13 cellular contexts compared by ENCODE assay signal in genomic region chr6:110881929-110882629, GRCh38. TPM values are rescaled to one million over a fixed set of nuclear protein-coding genes. Genes with fewer than 3 reads are reported as not detected.
DNase-seq lines count a peak whose midpoint lies in the region; ATAC-seq and TF ChIP-seq lines count a peak whose summit lies in the region.
"Had no signal": no experiment of that assay in that cellular context is flagged by ENCODE, and none has a peak within 500 bp of the region (broad histone marks: within the 10 kb centered on the region; RNA-seq: fewer than 3 reads in every experiment).

No MANE protein-coding gene starts in this region.

- no peak for DNase-seq in activated T-cell treated with anti-CD3 and anti-CD28 coated beads, Interleukin-2, amount 50 U/mL, for 72 hours
- DNase-seq in activated T-cell treated with anti-CD3 and anti-CD28 coated beads, Interleukin-2, amount 50 U/mL, for 1 hour: no peak
- DNase-seq in SK-N-MC (ENCODE audit: low read depth, low spot score): no peak
- DNase-seq in fibroblast of pulmonary artery (ENCODE audit: low read depth): peak; percentile 33
- DNase-seq in smooth muscle cell (lab: John Stamatoyannopoulos, UW; ENCODE audit: unreplicated experiment): no peak
- no peak for DNase-seq in sigmoid colon
- no peak for DNase-seq in T-helper 1 cell
- DNase-seq in UCSD-AML1 (lab: John Stamatoyannopoulos, UW; ENCODE audit: unreplicated experiment): no peak
- DNase-seq: hippocampal formation; NCI-H2171 treated with DMSO at 0.1 percent for 48 hours; stimulated activated CD4-positive, alpha-beta T cell treated with anti-CD3 and anti-CD28 coated beads, Interleukin-15, amount 100 ng/mL, for 24 hours had no signal

- peak overlapping the region; percentile 95 for H3K27ac Mint-ChIP-seq in activated T-cell treated with anti-CD3 and anti-CD28 coated beads, Interleukin-2, amount 50 U/mL, for 72 hours

- peak in 1 of 2 donors; percentile 37 for ATAC-seq in activated T-cell treated with anti-CD3 and anti-CD28 coated beads, Interleukin-2, amount 50 U/mL, for 72 hours (replicated peaks in 1 of 2)

- H3K4me3 Mint-ChIP-seq in activated T-cell treated with anti-CD3 and anti-CD28 coated beads, Interleukin-2, amount 50 U/mL, for 72 hours: peak overlapping the region; percentile 54 to 83

- H3K4me1 Mint-ChIP-seq in activated T-cell treated with anti-CD3 and anti-CD28 coated beads, Interleukin-2, amount 50 U/mL, for 72 hours (ENCODE audit: low read depth): peaks cover 97% of the 10 kb centered on the region

- H3K27ac ChIP-seq in SK-N-MC (peak overlapping the region; percentile 67), smooth muscle cell (ENCODE audit: low read depth) (peak overlapping the region; percentile 33), sigmoid colon (no peak overlapping the region)
- H3K27ac ChIP-seq: coronary artery, SJSA1 had no signal

- TF ChIP-seq POLR2A in sigmoid colon (IDR thresholded peaks at IDR 0.05): no peak

- peaks cover 2 to 5% of the 10 kb centered on the region in 2 donors for H3K36me3 Mint-ChIP-seq in activated T-cell treated with anti-CD3 and anti-CD28 coated beads, Interleukin-2, amount 50 U/mL, for 72 hours (ENCODE audit: insufficient read depth in 2 of 2)

- peak overlapping the region; percentile 28; the same call in 1 of the 2 replicates for H3K4me3 ChIP-seq in SK-N-MC
- H3K4me3 ChIP-seq in fibroblast of pulmonary artery (replicated peaks; ENCODE audit: low read depth, low read length): no peak overlapping the region
- H3K4me3 ChIP-seq in smooth muscle cell: no peak overlapping the region
- H3K4me3 ChIP-seq in sigmoid colon: no peak overlapping the region
- H3K4me3 ChIP-seq: coronary artery, SJSA1 had no signal

- H4K20me1 ChIP-seq in smooth muscle cell (ENCODE audit: low read depth): peaks cover 100% of the 10 kb centered on the region

- H3K4me1 ChIP-seq in smooth muscle cell (ENCODE audit: low read depth): peaks cover 42% of the 10 kb centered on the region
- peaks cover 0 to 81% (median 64%) of the 10 kb centered on the region in 4 donors for H3K4me1 ChIP-seq in sigmoid colon

- H3K9me3 ChIP-seq in SK-N-MC (ENCODE audit: low read depth, low read length) (no peaks in the 10 kb centered on the region), smooth muscle cell (replicated peaks; ENCODE audit: low read depth) (no peaks in the 10 kb centered on the region), sigmoid colon (no peaks in the 10 kb centered on the region)
- H3K9me3 ChIP-seq: SJSA1 had no signal

- peaks cover 100% of the 10 kb centered on the region for H3K79me2 ChIP-seq in smooth muscle cell (ENCODE audit: low read depth)

- H3K27me3 Mint-ChIP-seq in activated T-cell treated with anti-CD3 and anti-CD28 coated beads, Interleukin-2, amount 50 U/mL, for 72 hours (ENCODE audit: low read depth): no peaks in the 10 kb centered on the region

- H3K36me3 ChIP-seq in SK-N-MC (ENCODE audit: insufficient read depth, low read length) (peaks cover 29% of the 10 kb centered on the region), smooth muscle cell (ENCODE audit: low read depth) (no peaks in the 10 kb centered on the region), sigmoid colon (no peaks in the 10 kb centered on the region)

- H3K27me3 ChIP-seq in smooth muscle cell (ENCODE audit: low read depth) (no peaks in the 10 kb centered on the region), sigmoid colon (no peaks in the 10 kb centered on the region)
- H3K27me3 ChIP-seq: SJSA1 had no signal

- TF ChIP-seq EP300 in sigmoid colon (IDR thresholded peaks at IDR 0.05): no peak

- intact Hi-C loops in sigmoid colon (cut with DNase I): no loop called here

- peak overlapping the region; percentile 49 for H3K4me2 ChIP-seq in smooth muscle cell

- H3K9ac ChIP-seq in SK-N-MC (ENCODE audit: insufficient read length) (no peak overlapping the region), smooth muscle cell (ENCODE audit: low read depth) (no peak overlapping the region)

- TF ChIP-seq CTCF in fibroblast of pulmonary artery (IDR thresholded peaks at IDR 0.05; ENCODE audit: low read length, missing control alignments) (no peak), smooth muscle cell (IDR thresholded peaks at IDR 0.05; ENCODE audit: borderline replicate concordance, insufficient read depth, poor library complexity, severe bottlenecking) (no peak), sigmoid colon (IDR thresholded peaks at IDR 0.05) (no peak)

- no peaks in the 10 kb centered on the region for H3F3A ChIP-seq in smooth muscle cell (ENCODE audit: low read depth)

- WGBS in smooth muscle cell (ENCODE audit: low lambda C conversion rate): 56% methylated on average over 4 of the region's 4 CpGs
- WGBS in sigmoid colon, 2 donors: 43 to 57% methylated on average over 4 of the region's 4 CpGs

- H3K9me3 Mint-ChIP-seq in activated T-cell treated with anti-CD3 and anti-CD28 coated beads, Interleukin-2, amount 50 U/mL, for 72 hours: no peaks in the 10 kb centered on the region

- H2AFZ ChIP-seq in smooth muscle cell (ENCODE audit: low read depth): no peak overlapping the region

RNA-seq across cellular contexts. Expression of gene AMD1, which starts 7.5 kb away (rescaled TPM):
- total RNA-seq in activated T-cell treated with anti-CD3 and anti-CD28 coated beads, Interleukin-2, amount 50 U/mL, for 72 hours: 10 to 100 TPM; 55.5 to 61.4 TPM
- total RNA-seq in smooth muscle cell (56.7 and 67.8 TPM in 2 replicates), sigmoid colon (10 to 100 TPM; 44.6 to 74.2 (median 71.4) TPM)
- polyA plus RNA-seq in smooth muscle cell (20.8 and 31.2 TPM in 2 replicates), sigmoid colon (10 to 100 TPM; 45.0 to 64.7 (median 45.3) TPM)

Comparison
In these comparisons a context has a peak if more than half of its experiments do, and no peak if none do; other contexts are left out.
1. H3K27ac ChIP-seq: peak in SK-N-MC (single experiment) and smooth muscle cell (single experiment); none in sigmoid colon (0 of 4).